Comparison of ENCODE assay signal across 8 cellular contexts in the genomic region with DNA sequence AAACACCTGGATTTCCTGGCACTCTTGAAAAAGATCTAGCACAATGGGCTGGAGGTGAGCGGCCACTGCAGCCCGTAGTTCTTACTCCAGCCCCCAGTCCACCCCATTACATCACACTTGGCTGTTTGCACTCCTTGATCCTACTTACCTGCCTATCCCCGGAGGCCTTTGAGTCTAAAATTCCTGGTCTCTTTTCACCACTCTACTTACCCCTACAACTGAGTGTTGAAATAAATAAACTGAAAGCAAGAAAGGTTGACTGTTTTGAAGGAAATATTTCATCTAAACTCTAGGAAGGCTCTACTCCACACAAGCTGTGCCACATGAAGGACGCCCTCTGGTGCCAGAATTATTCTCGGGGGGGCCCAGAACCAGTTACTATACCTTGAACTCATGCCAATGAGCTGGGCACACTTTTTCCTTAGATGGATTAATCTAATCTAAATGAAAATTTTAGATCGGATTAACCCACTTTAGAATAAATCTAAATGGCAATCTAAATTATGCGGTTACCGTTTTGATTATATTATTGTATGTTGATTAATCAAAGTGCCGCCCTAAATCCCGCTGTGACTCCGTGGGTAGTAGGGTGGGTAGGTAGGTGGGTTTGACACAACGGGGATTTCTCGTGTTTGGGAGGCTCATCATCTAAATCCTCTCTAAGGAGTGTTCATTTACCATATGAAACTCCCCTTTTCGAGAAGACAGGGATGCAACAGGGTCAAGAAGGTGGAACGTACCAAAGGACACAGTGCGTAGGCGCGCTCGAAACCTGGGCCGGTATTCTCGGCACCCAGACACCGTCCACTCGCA. TPM values are rescaled to one million over a fixed set of nuclear protein-coding genes. Genes with fewer than 3 reads are reported as not detected.
A peak's percentile ranks its signal among the peaks of the same experiment; 100 is the strongest.
DNase-seq lines count a peak whose midpoint lies in the region; ATAC-seq and TF ChIP-seq lines count a peak whose summit lies in the region.

No MANE protein-coding gene starts in this region.

- H3K27me3 ChIP-seq in CD4-positive, alpha-beta memory T cell (ENCODE audit: insufficient read depth, low read length), result no peaks in the 10 kb centered on the region

- H3K27ac ChIP-seq in CD4-positive, alpha-beta memory T cell (ENCODE audit: low read depth, low read length), result peak overlapping the region; percentile 99

- peak overlapping the region; percentile 37 to 89 for H3K4me3 ChIP-seq in CD4-positive, alpha-beta memory T cell (ENCODE audit: low read length in 2 of 2)
- H3K4me3 ChIP-seq in epithelial cell of proximal tubule (ENCODE audit: low read depth, low read length), result peak overlapping the region; percentile 75

- no peaks in the 10 kb centered on the region for H3K27me3 Mint-ChIP-seq in CD4-positive, alpha-beta memory T cell
- peaks cover 23% of the 10 kb centered on the region for H3K27me3 Mint-ChIP-seq in HFFc6 (ENCODE audit: insufficient read depth)
- H3K27me3 Mint-ChIP-seq in nephron progenitor cell (ENCODE audit: low read depth, poor library complexity), result no peaks in the 10 kb centered on the region

- H3K36me3 Mint-ChIP-seq in CD4-positive, alpha-beta memory T cell, result peaks cover 33 to 48% of the 10 kb centered on the region in 2 donors
- peaks cover 40% of the 10 kb centered on the region for H3K36me3 Mint-ChIP-seq in HFFc6 (ENCODE audit: low read depth)
- H3K36me3 Mint-ChIP-seq in nephron progenitor cell (ENCODE audit: low read depth), result peaks cover 36% of the 10 kb centered on the region

- TF ChIP-seq CTCF in HFFc6 (IDR thresholded peaks at IDR 0.05) (peak; percentile 76), epithelial cell of proximal tubule (conservative IDR thresholded peaks at IDR 0.05; ENCODE audit: low read depth, low read length) (peak; percentile 72), nephron progenitor cell (IDR thresholded peaks at IDR 0.05) (no peak)

- H3K4me1 ChIP-seq in CD4-positive, alpha-beta memory T cell (ENCODE audit: insufficient read depth, low read length), result peaks cover 36% of the 10 kb centered on the region

- peaks cover 0 to 20% (median 0%) of the 10 kb centered on the region in 8 donors for H3K9me3 Mint-ChIP-seq in CD4-positive, alpha-beta memory T cell
- H3K9me3 Mint-ChIP-seq in HFFc6 (peaks cover 14% of the 10 kb centered on the region), nephron progenitor cell (peaks cover 19% of the 10 kb centered on the region)

- H3K4me1 Mint-ChIP-seq in CD4-positive, alpha-beta memory T cell, result peaks cover 19 to 54% (median 31%) of the 10 kb centered on the region in 4 donors
- peaks cover 34% of the 10 kb centered on the region for H3K4me1 Mint-ChIP-seq in HFFc6 (ENCODE audit: low read depth)
- peaks cover 32% of the 10 kb centered on the region for H3K4me1 Mint-ChIP-seq in nephron progenitor cell

- CTCF ChIA-PET in CD4-positive, alpha-beta memory T cell (lab: Charles Lee; ENCODE audit: partially characterized antibody), result interaction anchor here (0.6 to 6.4 kb wide), 9 partner anchors 9 to 1469 kb away, joined by 3 to 116 read pairs (median 3); a partner anchor contains a TSS

- peaks cover 37% of the 10 kb centered on the region for H3K36me3 ChIP-seq in CD4-positive, alpha-beta memory T cell (ENCODE audit: insufficient read depth, low read length)

- POLR2A ChIA-PET in CD4-positive, alpha-beta memory T cell (lab: Charles Lee; ENCODE audit: partially characterized antibody), result interaction anchor here (0.6 to 10.2 kb wide), 48 partner anchors 9 to 1869 kb away, joined by 3 to 576 read pairs (median 5); a partner anchor contains a TSS

- no peaks in the 10 kb centered on the region for H3K9me3 ChIP-seq in CD4-positive, alpha-beta memory T cell (ENCODE audit: control insufficient read depth in 1 of 2, low read length in 2 of 2)

- intact Hi-C loops in CD4-positive, alpha-beta memory T cell (cut with micrococcal nuclease), result loop anchor here (1.0 to 10.0 kb wide), 5 partner anchors 9 to 1469 kb away; a partner anchor contains a TSS

- H3K4me3 Mint-ChIP-seq in CD4-positive, alpha-beta memory T cell, result peak overlapping the region; percentile 95 to 98 (median 96)
- H3K4me3 Mint-ChIP-seq in HFFc6 (peak overlapping the region; percentile 95), nephron progenitor cell (peak overlapping the region; percentile 97)

- DNase-seq in CD4-positive, alpha-beta memory T cell, result peak in 2 of 5 donors; percentile 68 to 78
- DNase-seq in HFFc6 (no peak), NCI-H345 treated with DMSO at 0.1 percent for 48 hours (lab: John Stamatoyannopoulos, UW; ENCODE audit: unreplicated experiment) (peak; percentile 70), epithelial cell of proximal tubule (ENCODE audit: low read depth) (no peak), nephron progenitor cell (no peak)
- peak; percentile 67 for DNase-seq in activated CD8-positive, alpha-beta memory T cell treated with anti-CD3 and anti-CD28 coated beads, Interleukin-2, amount 50 U/mL, for 4 hours

- peak overlapping the region; percentile 99 to 100 (median 100) for H3K27ac Mint-ChIP-seq in CD4-positive, alpha-beta memory T cell
- H3K27ac Mint-ChIP-seq in HFFc6 (peak overlapping the region; percentile 99), nephron progenitor cell (peak overlapping the region; percentile 89)

- ATAC-seq in HG03108 (IDR thresholded peaks at IDR 0.05; ENCODE audit: unreplicated experiment) (no peak), HG02938 (IDR thresholded peaks at IDR 0.05; ENCODE audit: unreplicated experiment) (no peak)

RNA-seq across cellular contexts. Expression of a gene that starts 0.7 kb away (rescaled TPM):
- 100 to 1,000 TPM; 776 to 839 TPM for total RNA-seq in CD4-positive, alpha-beta memory T cell
- polyA plus RNA-seq in CD4-positive, alpha-beta memory T cell, result 1,000 to 10,000 TPM; 1,081 to 1,611 TPM
- total RNA-seq in HFFc6 (2021; fragmentation: NEBNext Ultra II Directional; extraction: Animal tissue kit (Norgen Biotek cat#: 25700)), result 100 to 1,000 TPM; 723 to 810 (median 781) TPM
- total RNA-seq in epithelial cell of proximal tubule, result 59.0 and 86.7 TPM in 2 replicates

RNA-seq across cellular contexts. Expression of a gene that starts 24.1 kb away (rescaled TPM):
- not detected for total RNA-seq in CD4-positive, alpha-beta memory T cell
- polyA plus RNA-seq in CD4-positive, alpha-beta memory T cell, result not detected
- total RNA-seq in HFFc6 (2021; fragmentation: NEBNext Ultra II Directional; extraction: Animal tissue kit (Norgen Biotek cat#: 25700)), result not detected
- total RNA-seq in epithelial cell of proximal tubule, result not detected in 2 replicates

RNA-seq across cellular contexts. Expression of a gene that starts 46.4 kb away (rescaled TPM):
- under 1 TPM; 0.29 to 0.33 TPM for total RNA-seq in CD4-positive, alpha-beta memory T cell
- not detected for polyA plus RNA-seq in CD4-positive, alpha-beta memory T cell
- under 1 TPM in 2 of 6 experiments, not detected in 4; 0.09 to 0.12 TPM for total RNA-seq in HFFc6 (2021; fragmentation: NEBNext Ultra II Directional; extraction: Animal tissue kit (Norgen Biotek cat#: 25700))
- total RNA-seq in epithelial cell of proximal tubule, result 0.06 and 0.14 TPM in 2 replicates

Comparison
In these comparisons a context has a peak if more than half of its experiments do, and no peak if none do; other contexts are left out.
1. DNase-seq: peak in NCI-H345 treated with DMSO at 0.1 percent for 48 hours (single experiment) and activated CD8-positive, alpha-beta memory T cell treated with anti-CD3 and anti-CD28 coated beads, Interleukin-2, amount 50 U/mL, for 4 hours (single experiment); none in HFFc6 (single experiment), epithelial cell of proximal tubule (single experiment) and nephron progenitor cell (single experiment).
2. Peak in every context shown above with its lines, with median percentiles within 50 percentile points of each other: H3K27ac Mint-ChIP-seq and H3K4me3 Mint-ChIP-seq.